In genomic region chr17:58875261-58875660, GRCh38 we compare ENCODE assay signal across 29 cellular contexts.
"Had no signal": no experiment of that assay in that cellular context is flagged by ENCODE, and none has a peak within 500 bp of the region (broad histone marks: within the 10 kb centered on the region; RNA-seq: fewer than 3 reads in every experiment).

No MANE protein-coding gene starts in this region.

- H3K36me3 Mint-ChIP-seq: activated naive CD8-positive, alpha-beta T cell treated with anti-CD3 and anti-CD28 coated beads for 36 hours; brain; immature natural killer cell; naive thymus-derived CD8-positive, alpha-beta T cell; type B pancreatic cell had no signal

- H3K4me3 Mint-ChIP-seq: activated naive CD8-positive, alpha-beta T cell treated with anti-CD3 and anti-CD28 coated beads for 36 hours; activated T-cell treated with anti-CD3 and anti-CD28 coated beads, Interleukin-2, amount 50 U/mL, for 24 hours; brain; effector memory CD8-positive, alpha-beta T cell; immature natural killer cell; naive thymus-derived CD8-positive, alpha-beta T cell; T-helper 2 cell treated with Interferon-gamma antibody and Interleukin-4, amounts not matched to agents 5 μg/mL and 100 μg/mL, for 36 hours; type B pancreatic cell had no signal

- H3K36me3 ChIP-seq: adrenal gland, cardiac muscle cell, gastroesophageal sphincter, lower lobe of right lung, right atrium auricular region, uterus had no signal

- ATAC-seq: effector memory CD8-positive, alpha-beta T cell; gastroesophageal sphincter; left lobe of liver; lower lobe of right lung; naive thymus-derived CD8-positive, alpha-beta T cell had no signal

- H3K27ac ChIP-seq: adrenal gland, cardiac muscle cell, coronary artery, gastroesophageal sphincter, lower lobe of right lung, right atrium auricular region, uterus had no signal

- H3K9me3 Mint-ChIP-seq: activated naive CD8-positive, alpha-beta T cell treated with anti-CD3 and anti-CD28 coated beads for 36 hours; activated T-cell treated with anti-CD3 and anti-CD28 coated beads, Interleukin-2, amount 50 U/mL, for 24 hours; brain; effector memory CD8-positive, alpha-beta T cell; immature natural killer cell; naive thymus-derived CD8-positive, alpha-beta T cell; T-helper 2 cell treated with Interferon-gamma antibody and Interleukin-4, amounts not matched to agents 5 μg/mL and 100 μg/mL, for 36 hours; type B pancreatic cell had no signal

- H3K27me3 ChIP-seq: adrenal gland, cardiac muscle cell, right atrium auricular region, uterus had no signal

- H3K4me3 ChIP-seq: adrenal gland, cardiac muscle cell, coronary artery, gastroesophageal sphincter, lower lobe of right lung, right atrium auricular region, uterus had no signal

- DNase-seq: activated CD4-positive, alpha-beta T cell treated with anti-CD3 and anti-CD28 coated beads for 48 hours; activated CD4-positive, alpha-beta T cell treated with anti-CD3 and anti-CD28 coated beads, Interleukin-2, amount 50 U/mL, for 48 hours; activated CD4-positive, CD25-positive, alpha-beta regulatory T cell; activated CD8-positive, alpha-beta memory T cell treated with anti-CD3 and anti-CD28 coated beads, Interleukin-2, amount 50 U/mL, for 48 hours; activated naive CD4-positive, alpha-beta T cell treated with Interleukin-2 at 50 U/mL for 16 hours; activated naive CD8-positive, alpha-beta T cell treated with anti-CD3 and anti-CD28 coated beads for 36 hours; activated T-cell treated with anti-CD3 and anti-CD28 coated beads, Interleukin-2, amount 50 U/mL, for 24 hours; adrenal gland; aorta; effector memory CD8-positive, alpha-beta T cell; head of caudate nucleus; hypothalamus; immature natural killer cell; kidney glomerular epithelial cell; lower lobe of right lung; mesenchymal stem cell; naive thymus-derived CD8-positive, alpha-beta T cell; stimulated activated CD4-positive, alpha-beta T cell treated with anti-CD3 and anti-CD28 coated beads, Interleukin-15, amount 100 ng/mL, for 24 hours; stimulated activated CD4-positive, alpha-beta T cell treated with anti-CD3 and anti-CD28 coated beads, Interleukin-2, amount 100 ng/mL, for 24 hours; stimulated activated naive CD4-positive, alpha-beta T cell treated with Interleukin-2 at 50 U/mL for 16 hours; uterus had no signal

- H3K27ac Mint-ChIP-seq: activated naive CD8-positive, alpha-beta T cell treated with anti-CD3 and anti-CD28 coated beads for 36 hours; activated T-cell treated with anti-CD3 and anti-CD28 coated beads, Interleukin-2, amount 50 U/mL, for 24 hours; effector memory CD8-positive, alpha-beta T cell; immature natural killer cell; naive thymus-derived CD8-positive, alpha-beta T cell; T-helper 2 cell treated with Interferon-gamma antibody and Interleukin-4, amounts not matched to agents 5 μg/mL and 100 μg/mL, for 36 hours; type B pancreatic cell had no signal

- H3K4me1 Mint-ChIP-seq: immature natural killer cell; naive thymus-derived CD8-positive, alpha-beta T cell had no signal

- H3K9me3 ChIP-seq: adrenal gland, gastroesophageal sphincter, lower lobe of right lung, right atrium auricular region, uterus had no signal

- H3K4me1 ChIP-seq: gastroesophageal sphincter, lower lobe of right lung, right atrium auricular region, uterus had no signal

- H3K27me3 Mint-ChIP-seq: type B pancreatic cell had no signal
